ENCODE assay signal across 21 cellular contexts in the genomic region with DNA sequence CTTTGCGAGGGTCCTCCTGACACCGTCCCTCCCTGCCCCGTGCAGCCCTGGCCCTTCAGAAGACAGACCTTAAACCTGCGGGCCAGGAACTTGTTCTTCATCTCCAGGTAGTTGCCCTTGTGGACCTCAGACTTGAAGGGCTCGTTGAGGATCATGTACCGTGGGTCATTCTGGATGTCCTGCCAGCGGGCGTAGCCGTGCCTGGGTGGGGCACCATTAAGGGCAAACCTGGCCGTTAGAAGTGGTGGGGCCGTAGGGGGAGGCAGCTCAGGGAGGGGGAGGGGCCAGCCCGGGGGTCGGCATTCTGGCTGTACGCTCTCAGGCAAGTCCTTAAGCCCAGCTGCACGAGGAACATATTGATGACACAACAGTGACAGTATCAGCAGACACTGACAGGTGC.
"Had no signal": no experiment of that assay in that cellular context is flagged by ENCODE, and none has a peak within 500 bp of the region (broad histone marks: within the 10 kb centered on the region; RNA-seq: fewer than 3 reads in every experiment).

No MANE protein-coding gene starts in this region.

- H3K9me3 Mint-ChIP-seq: activated CD4-positive, alpha-beta memory T cell treated with anti-CD3 and anti-CD28 coated beads for 36 hours; activated CD4-positive, alpha-beta T cell treated with anti-CD3 and anti-CD28 coated beads, Interleukin-2, amount 10 ng/mL, durations not matched to agents 7 days and 5 days; activated T-helper 17 cell treated with anti-CD3 and anti-CD28 coated beads, Interleukin-2, amount 50 U/mL, for 72 hours; T-cell had no signal

- H3K36me3 Mint-ChIP-seq: activated CD4-positive, alpha-beta memory T cell treated with anti-CD3 and anti-CD28 coated beads for 36 hours; activated naive CD4-positive, alpha-beta T cell treated with anti-CD3 and anti-CD28 coated beads, Interleukin-2, amount 50 U/mL, for 72 hours; T-cell had no signal

- H3K27ac Mint-ChIP-seq: activated CD4-positive, alpha-beta memory T cell treated with anti-CD3 and anti-CD28 coated beads for 36 hours; activated CD4-positive, alpha-beta T cell treated with anti-CD3 and anti-CD28 coated beads, Interleukin-2, amount 10 ng/mL, durations not matched to agents 7 days and 5 days; activated naive CD4-positive, alpha-beta T cell treated with anti-CD3 and anti-CD28 coated beads, Interleukin-2, amount 50 U/mL, for 72 hours; activated T-helper 17 cell treated with anti-CD3 and anti-CD28 coated beads, Interleukin-2, amount 50 U/mL, for 72 hours; T-cell had no signal

- H3K4me1 Mint-ChIP-seq: activated CD4-positive, alpha-beta T cell treated with anti-CD3 and anti-CD28 coated beads, Interleukin-2, amount 10 ng/mL, durations not matched to agents 7 days and 5 days; T-cell had no signal

- H3K4me3 Mint-ChIP-seq: activated CD4-positive, alpha-beta memory T cell treated with anti-CD3 and anti-CD28 coated beads for 36 hours; activated CD4-positive, alpha-beta T cell treated with anti-CD3 and anti-CD28 coated beads, Interleukin-2, amount 10 ng/mL, durations not matched to agents 7 days and 5 days; activated T-helper 17 cell treated with anti-CD3 and anti-CD28 coated beads, Interleukin-2, amount 50 U/mL, for 72 hours; T-cell had no signal

- ATAC-seq: activated naive CD4-positive, alpha-beta T cell treated with anti-CD3 and anti-CD28 coated beads, Interleukin-2, amount 50 U/mL, for 72 hours; activated T-helper 17 cell treated with anti-CD3 and anti-CD28 coated beads, Interleukin-2, amount 50 U/mL, for 72 hours; PC-3; T-cell had no signal

- DNase-seq: activated CD4-positive, alpha-beta memory T cell treated with anti-CD3 and anti-CD28 coated beads for 36 hours; activated CD4-positive, alpha-beta T cell treated with anti-CD3 and anti-CD28 coated beads, Interleukin-2, amount 10 ng/mL, durations not matched to agents 7 days and 5 days; activated CD4-positive, CD25-positive, alpha-beta regulatory T cell; activated T-cell treated with anti-CD3 and anti-CD28 coated beads for 4 hours; activated T-cell treated with anti-CD3 and anti-CD28 coated beads, Interleukin-2, amount 50 U/mL, for 48 hours; cerebellar nuclear complex; Karpas-422; MM.1S; NCI-H1105; NCI-H1436; NCI-H1694 treated with DMSO at 0.1 percent for 48 hours; NCI-H2029 treated with DMSO at 0.1 percent for 48 hours; NCI-H345; NCI-H510A; NCI-H526 treated with DMSO at 0.1 percent for 48 hours; PC-3; SIG-M5; T-cell; T1000 had no signal
